In the genomic region with DNA sequence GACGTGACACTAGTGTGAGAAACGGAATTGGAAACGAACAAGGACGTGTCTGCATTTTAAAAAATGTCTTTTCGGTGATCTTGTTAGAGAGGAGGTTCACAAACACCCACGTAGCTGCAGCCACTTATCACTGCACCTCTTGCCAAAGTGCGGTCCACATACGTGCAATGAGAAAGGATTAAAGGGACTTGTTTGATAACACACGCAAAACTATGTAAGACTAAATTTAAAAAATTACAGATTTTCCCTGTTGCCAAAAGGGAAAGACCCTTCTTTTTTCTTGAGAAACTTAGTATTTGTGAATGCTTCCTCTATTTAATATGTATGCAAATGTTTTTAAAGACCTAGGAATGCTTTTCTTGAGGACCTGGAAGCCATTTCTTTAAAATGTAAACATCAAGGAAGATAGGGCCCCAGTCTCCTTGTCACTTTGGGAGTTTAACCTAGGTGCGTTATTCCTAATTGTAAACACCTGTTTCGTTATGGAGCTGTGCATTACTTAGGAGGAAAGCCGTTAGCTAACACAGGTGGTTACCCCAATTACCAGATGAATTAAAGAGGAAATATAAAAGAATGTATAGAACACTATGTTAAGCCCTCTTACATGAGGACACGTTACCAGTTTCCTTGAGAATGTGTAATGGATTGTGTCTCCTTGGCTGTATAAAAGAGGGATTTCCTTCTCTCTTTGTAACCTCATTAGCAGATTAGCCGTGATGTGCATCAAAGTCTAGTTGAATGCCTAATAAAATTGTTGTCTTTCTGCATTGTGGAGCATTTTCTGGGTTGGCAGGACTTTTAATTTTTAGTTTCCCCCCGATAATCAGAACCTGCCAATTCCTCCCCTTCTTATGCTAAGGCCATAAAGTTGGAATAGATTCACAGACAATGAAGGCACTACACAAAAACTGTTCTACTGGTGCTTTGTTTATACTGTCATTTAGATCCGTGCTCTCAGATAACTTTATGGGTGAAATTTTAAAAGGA, we compare ENCODE assay signal across 8 cellular contexts. TPM values are rescaled to one million over a fixed set of nuclear protein-coding genes. Genes with fewer than 3 reads are reported as not detected.
DNase-seq lines count a peak whose midpoint lies in the region; ATAC-seq and TF ChIP-seq lines count a peak whose summit lies in the region.

No MANE protein-coding gene starts in this region.

- no peaks in the 10 kb centered on the region for H3K36me3 ChIP-seq in BJ (ENCODE audit: control insufficient read depth, insufficient read depth, low read length)
- no peaks in the 10 kb centered on the region for H3K36me3 ChIP-seq in H7 (replicated peaks; ENCODE audit: control insufficient read depth, insufficient read depth, low read length)

- peak overlapping the region; percentile 95 for H3K27ac Mint-ChIP-seq in activated CD8-positive, alpha-beta T cell treated with anti-CD3 and anti-CD28 coated beads for 36 hours
- peak overlapping the region; percentile 100 for H3K27ac Mint-ChIP-seq in stimulated activated naive B cell treated with anti-CD40 and anti-IgM and Interleukin-4, amounts not matched to agents 10 μg/mL and 1 μg/mL and 100 μg/mL, for 72 hours

- DNase-seq in BJ (ENCODE audit: low read depth), result no peak
- DNase-seq in H7, result no peak
- peak; percentile 63 for DNase-seq in activated CD8-positive, alpha-beta T cell treated with anti-CD3 and anti-CD28 coated beads for 36 hours
- DNase-seq in stimulated activated naive B cell treated with anti-CD40 and anti-IgM and Interleukin-4, amounts not matched to agents 10 μg/mL and 1 μg/mL and 100 μg/mL, for 72 hours, result no peak
- DNase-seq in NCI-H1048 (lab: John Stamatoyannopoulos, UW), result no peak
- no peak for DNase-seq in stimulated activated CD4-positive, alpha-beta T cell treated with anti-CD3 and anti-CD28 coated beads, Interleukin-12 subunit alpha, Interleukin-12 subunit beta, amount 100 ng/mL, for 4 hours
- DNase-seq in Ammon's horn (ENCODE audit: low spot score), result no peak

- H3K27me3 ChIP-seq in BJ (ENCODE audit: control insufficient read depth, insufficient read depth, low read length) (no peaks in the 10 kb centered on the region), H7 (ENCODE audit: control insufficient read depth, insufficient read depth, low read length) (peaks cover 46% of the 10 kb centered on the region)

- CTCF ChIA-PET in BJ (lab: Yijun Ruan, JAX), result interaction anchor here (0.5 kb wide), 1 partner anchor 31 kb away, joined by 3 read pairs; no protein-coding TSS in a partner anchor
- CTCF ChIA-PET in activated CD8-positive, alpha-beta T cell treated with anti-CD3 and anti-CD28 coated beads for 36 hours (lab: Charles Lee), result interaction anchor here (1.0 to 1.3 kb wide), 2 partner anchors 152 to 254 kb away, joined by 3 read pairs; no protein-coding TSS in a partner anchor

- no peaks in the 10 kb centered on the region for H3K27me3 Mint-ChIP-seq in activated CD8-positive, alpha-beta T cell treated with anti-CD3 and anti-CD28 coated beads for 36 hours
- H3K27me3 Mint-ChIP-seq in stimulated activated naive B cell treated with anti-CD40 and anti-IgM and Interleukin-4, amounts not matched to agents 10 μg/mL and 1 μg/mL and 100 μg/mL, for 72 hours, result no peaks in the 10 kb centered on the region

- H3K4me1 Mint-ChIP-seq in activated CD8-positive, alpha-beta T cell treated with anti-CD3 and anti-CD28 coated beads for 36 hours (ENCODE audit: low read depth), result peaks cover 26% of the 10 kb centered on the region
- H3K4me1 Mint-ChIP-seq in stimulated activated naive B cell treated with anti-CD40 and anti-IgM and Interleukin-4, amounts not matched to agents 10 μg/mL and 1 μg/mL and 100 μg/mL, for 72 hours, result peaks cover 19 to 43% of the 10 kb centered on the region in 2 donors

- peak overlapping the region; percentile 87 for H3K4me3 Mint-ChIP-seq in activated CD8-positive, alpha-beta T cell treated with anti-CD3 and anti-CD28 coated beads for 36 hours
- peak overlapping the region; percentile 98 to 99 for H3K4me3 Mint-ChIP-seq in stimulated activated naive B cell treated with anti-CD40 and anti-IgM and Interleukin-4, amounts not matched to agents 10 μg/mL and 1 μg/mL and 100 μg/mL, for 72 hours

- no peak for ATAC-seq in activated CD8-positive, alpha-beta T cell treated with anti-CD3 and anti-CD28 coated beads for 36 hours
- peak in 1 of 2 donors; percentile 61 for ATAC-seq in stimulated activated naive B cell treated with anti-CD40 and anti-IgM and Interleukin-4, amounts not matched to agents 10 μg/mL and 1 μg/mL and 100 μg/mL, for 72 hours (replicated peaks)

- intact Hi-C loops in activated CD8-positive, alpha-beta T cell treated with anti-CD3 and anti-CD28 coated beads for 36 hours (cut with micrococcal nuclease), result loop anchor here (5.0 kb wide), 1 partner anchor 255 kb away; no protein-coding TSS in a partner anchor

- TF ChIP-seq CTCF in BJ (IDR thresholded peaks at IDR 0.05; ENCODE audit: insufficient read depth, low read depth, low read length), result no peak
- no peak for TF ChIP-seq CTCF in activated CD8-positive, alpha-beta T cell treated with anti-CD3 and anti-CD28 coated beads for 36 hours (IDR thresholded peaks at IDR 0.05)

- POLR2A ChIA-PET in BJ (lab: Charles Lee), result no interaction called here
- POLR2A ChIA-PET in activated CD8-positive, alpha-beta T cell treated with anti-CD3 and anti-CD28 coated beads for 36 hours (lab: Charles Lee), result interaction anchor here (0.6 to 2.3 kb wide), 6 partner anchors 10 to 348 kb away, joined by 3 to 14 read pairs (median 3); no protein-coding TSS in a partner anchor

- H3K9me3 Mint-ChIP-seq in activated CD8-positive, alpha-beta T cell treated with anti-CD3 and anti-CD28 coated beads for 36 hours, result no peaks in the 10 kb centered on the region
- peaks cover 0 to 1% of the 10 kb centered on the region in 2 donors for H3K9me3 Mint-ChIP-seq in stimulated activated naive B cell treated with anti-CD40 and anti-IgM and Interleukin-4, amounts not matched to agents 10 μg/mL and 1 μg/mL and 100 μg/mL, for 72 hours

- H3K4me3 ChIP-seq in BJ (ENCODE audit: low read depth, low read length) (peak overlapping the region; percentile 60), H7 (ENCODE audit: insufficient read depth, low read depth, low read length) (peak overlapping the region; percentile 53), iPS-11a (ENCODE audit: low read depth, low read length) (peak overlapping the region; percentile 51)

- peaks cover 3% of the 10 kb centered on the region for H3K36me3 Mint-ChIP-seq in activated CD8-positive, alpha-beta T cell treated with anti-CD3 and anti-CD28 coated beads for 36 hours (ENCODE audit: low read depth)
- peaks cover 11 to 23% of the 10 kb centered on the region in 2 donors for H3K36me3 Mint-ChIP-seq in stimulated activated naive B cell treated with anti-CD40 and anti-IgM and Interleukin-4, amounts not matched to agents 10 μg/mL and 1 μg/mL and 100 μg/mL, for 72 hours

RNA-seq across cellular contexts. Expression of a gene that starts 1.0 kb away (rescaled TPM):
- 0.12 and 0.53 TPM in 2 replicates for polyA plus RNA-seq in BJ (2011; rRNA removed)
- 0.26 and 0.66 TPM in 2 replicates for polyA minus RNA-seq in BJ (2011; rRNA and poly(A)+ RNA removed)
- 0.38 TPM in 1 of 2 replicates, not detected in the other for total RNA-seq in H7 (2014; rRNA removed; shearing (Covaris generic))
- 1 to 10 TPM in 1 of 2 experiments, under 1 TPM in 1; 0.40 to 1.1 TPM for total RNA-seq in activated CD8-positive, alpha-beta T cell treated with anti-CD3 and anti-CD28 coated beads for 36 hours
